In genomic region chr17:76120658-76121008, GRCh38 we compare ENCODE assay signal across 9 cellular contexts. TPM values are rescaled to one million over a fixed set of nuclear protein-coding genes. Genes with fewer than 3 reads are reported as not detected.
DNase-seq lines count a peak whose midpoint lies in the region; ATAC-seq, FAIRE-seq and TF ChIP-seq lines count a peak whose summit lies in the region.
"Had no signal": no experiment of that assay in that cellular context is flagged by ENCODE, and none has a peak within 500 bp of the region (broad histone marks: within the 10 kb centered on the region; RNA-seq: fewer than 3 reads in every experiment).

No MANE protein-coding gene starts in this region.

- no peaks in the 10 kb centered on the region for H3K9me3 ChIP-seq in K562 (replicated peaks; ENCODE audit: control insufficient read depth, insufficient read depth, low read depth, low read length)

- no peaks in the 10 kb centered on the region for H3K36me3 Mint-ChIP-seq in activated T-helper 2 cell treated with anti-CD3 and anti-CD28 coated beads, Interferon-gamma antibody, Interleukin-2, Interleukin-4, amounts not matched to agents 10 μg/mL and 5 μg/mL and 100 μg/mL, durations not matched to agents 14 hours and 24 hours and 36 hours (ENCODE audit: low read depth)

- peaks cover 6% of the 10 kb centered on the region for H3K4me1 Mint-ChIP-seq in activated T-helper 2 cell treated with anti-CD3 and anti-CD28 coated beads, Interferon-gamma antibody, Interleukin-2, Interleukin-4, amounts not matched to agents 10 μg/mL and 5 μg/mL and 100 μg/mL, durations not matched to agents 14 hours and 24 hours and 36 hours (ENCODE audit: low read depth)

- no peak overlapping the region; a peak in 1 of 4 replicates for H3K9ac ChIP-seq in K562 (ENCODE audit: insufficient read depth in 1 of 2, low read depth in 2 of 2, low read length in 2 of 2)

- intact Hi-C loops in K562 (cut with micrococcal nuclease) = loop anchor here (1.0 to 5.0 kb wide), 4 partner anchors 62 to 177 kb away; no protein-coding TSS in a partner anchor
- intact Hi-C loops in activated T-helper 2 cell treated with anti-CD3 and anti-CD28 coated beads, Interferon-gamma antibody, Interleukin-2, Interleukin-4, amounts not matched to agents 10 μg/mL and 5 μg/mL and 100 μg/mL, durations not matched to agents 14 hours and 24 hours and 36 hours (cut with micrococcal nuclease) = loop anchor here (1.0 to 5.0 kb wide), 3 partner anchors 62 to 177 kb away; no protein-coding TSS in a partner anchor

- H3K36me3 ChIP-seq in K562 (ENCODE audit: control insufficient read depth, insufficient read depth, low read length) = no peaks in the 10 kb centered on the region

- DNase-seq in GM13976 (ENCODE audit: low spot score) (peak; percentile 30), K562 (ENCODE audit: extremely low read depth in 1 of 4, low spot score in 3 of 4) (peak in 3 of 4 experiments; percentile 24 to 62 (median 55))
- DNase-seq in activated T-helper 2 cell treated with anti-CD3 and anti-CD28 coated beads, Interferon-gamma antibody, Interleukin-2, Interleukin-4, amounts not matched to agents 10 μg/mL and 5 μg/mL and 100 μg/mL, durations not matched to agents 14 hours and 24 hours and 36 hours (ENCODE audit: low spot score) = no peak
- DNase-seq: NCI-H748 treated with DMSO at 0.1 percent for 48 hours had no signal

- no peaks in the 10 kb centered on the region for H3K79me2 ChIP-seq in K562 (ENCODE audit: control insufficient read depth, insufficient read depth, low read length)

- no peaks in the 10 kb centered on the region for H3K27me3 ChIP-seq in K562 (ENCODE audit: control insufficient read depth in 2 of 2, insufficient read depth in 2 of 2, low read length in 2 of 2)

- H3K4me3 ChIP-seq in K562 = no peak overlapping the region

- BruUV-seq in K562 (replicated peaks; lab: Mats Ljungman, UMichigan) = no TSS peak

- TF ChIP-seq RAD21 in K562 (CRISPR knock-in tag; conservative IDR thresholded peaks at IDR 0.05 in 1 of 2, IDR thresholded peaks at IDR 0.05 in 1 of 2) = no peak

- H3K9me1 ChIP-seq in K562 (ENCODE audit: control insufficient read depth, insufficient read depth, low read length) = peaks cover 4% of the 10 kb centered on the region

- POLR2A ChIA-PET in K562 (lab: Yijun Ruan, JAX) = interaction anchor here (0.6 to 11.3 kb wide), 2 partner anchors 151 to 167 kb away, joined by 3 to 157 read pairs; no protein-coding TSS in a partner anchor

- CTCF ChIA-PET in K562 (lab: Yijun Ruan, JAX; ENCODE audit: low intra/inter-chr PET ratio) = interaction anchor here (0.6 to 6.9 kb wide), 6 partner anchors 27 to 277 kb away, joined by 3 to 89 read pairs (median 6); no protein-coding TSS in a partner anchor

- no peaks in the 10 kb centered on the region for H4K20me1 ChIP-seq in K562 (replicated peaks; ENCODE audit: control insufficient read depth, insufficient read depth, low read length)

- H3K27ac Mint-ChIP-seq in activated T-helper 2 cell treated with anti-CD3 and anti-CD28 coated beads, Interferon-gamma antibody, Interleukin-2, Interleukin-4, amounts not matched to agents 10 μg/mL and 5 μg/mL and 100 μg/mL, durations not matched to agents 14 hours and 24 hours and 36 hours = no peak overlapping the region
- H3K27ac Mint-ChIP-seq: endodermal cell had no signal

- in situ Hi-C loops in GM13976 (cut with MboI; ENCODE audit: low sequenced_read_pairs, unreplicated experiment) (no loop called here), K562 (cut with MboI) (no loop called here)

- H3K27me3 Mint-ChIP-seq in activated T-helper 2 cell treated with anti-CD3 and anti-CD28 coated beads, Interferon-gamma antibody, Interleukin-2, Interleukin-4, amounts not matched to agents 10 μg/mL and 5 μg/mL and 100 μg/mL, durations not matched to agents 14 hours and 24 hours and 36 hours (ENCODE audit: low read depth) = no peaks in the 10 kb centered on the region

- ATAC-seq in K562 (no peak), HG02571 (IDR thresholded peaks at IDR 0.05; ENCODE audit: unreplicated experiment) (no peak)

- H3K27ac ChIP-seq in K562 (ENCODE audit: extremely low read depth, low read depth, low read length) = no peak overlapping the region

- peak overlapping the region; percentile 27 for H3K4me2 ChIP-seq in K562 (ENCODE audit: insufficient read depth, low read length)

- TF ChIP-seq CTCF in GM13976 (IDR thresholded peaks at IDR 0.05; ENCODE audit: borderline replicate concordance, control extremely low read depth, extremely low read depth, insufficient read depth, missing control alignments) = no peak
- TF ChIP-seq CTCF in K562 (IDR thresholded peaks at IDR 0.05 in 2 of 3, conservative IDR thresholded peaks at IDR 0.05 in 1 of 3; ENCODE audit: insufficient read depth in 2 of 3, low read depth in 1 of 3, low read length in 3 of 3) = no peak

- H3K9me3 Mint-ChIP-seq in activated T-helper 2 cell treated with anti-CD3 and anti-CD28 coated beads, Interferon-gamma antibody, Interleukin-2, Interleukin-4, amounts not matched to agents 10 μg/mL and 5 μg/mL and 100 μg/mL, durations not matched to agents 14 hours and 24 hours and 36 hours = no peaks in the 10 kb centered on the region
- H3K9me3 Mint-ChIP-seq: endodermal cell had no signal

- WGBS in K562 (ENCODE audit: insufficient coverage, low coverage, missing lambda C conversion rate) = 37% methylated on average over 5 of the region's 5 CpGs

- TF ChIP-seq POLR2A in K562 (conservative IDR thresholded peaks at IDR 0.05) = no peak

- peak; percentile 23 for FAIRE-seq in K562 (lab: Jason Lieb, UNC)

- H3K4me3 Mint-ChIP-seq in activated T-helper 2 cell treated with anti-CD3 and anti-CD28 coated beads, Interferon-gamma antibody, Interleukin-2, Interleukin-4, amounts not matched to agents 10 μg/mL and 5 μg/mL and 100 μg/mL, durations not matched to agents 14 hours and 24 hours and 36 hours (ENCODE audit: low read depth) = no peak overlapping the region
- H3K4me3 Mint-ChIP-seq: endodermal cell had no signal

- TF ChIP-seq EP300 in K562 (IDR thresholded peaks at IDR 0.05; ENCODE audit: low read length) = no peak

- H2AFZ ChIP-seq in K562 (ENCODE audit: low read depth, low read length) = peak overlapping the region; percentile 96

- peaks cover 5 to 21% of the 10 kb centered on the region in 2 experiments; a peak in 4 of 5 replicates for H3K4me1 ChIP-seq in K562 (replicated peaks in 1 of 2; ENCODE audit: control insufficient read depth in 2 of 2, insufficient read depth in 2 of 2, low read length in 2 of 2)

RNA-seq across cellular contexts. Expression of gene EXOC7, which starts 17.0 kb away (rescaled TPM):
- 106 and 307 TPM in 2 replicates for total RNA-seq in K562 (2011; cell fraction: chromatin; rRNA removed; ENCODE audit: low replicate concordance)
- total RNA-seq in K562 (2011; cell fraction: nucleolus; rRNA removed) = 138 and 157 TPM in 2 replicates
- 108 and 119 TPM in 2 replicates for total RNA-seq in K562 (2011; cell fraction: nucleoplasm; rRNA removed)
- total RNA-seq in K562 (2014; rRNA removed) (35.0 and 35.5 TPM in 2 replicates), K562 (2014; rRNA removed; fragmentation: Illumina TruSeq; extraction: Trizol) (29.0 and 30.3 TPM in 2 replicates), K562 (2015; rRNA removed; fragmentation: Illumina TruSeq; extraction: Trizol) (36.3 and 42.4 TPM in 2 replicates), K562 (2021) (53.1 and 57.0 TPM in 2 replicates)
- polyA plus RNA-seq in K562 (2011; rRNA removed) (36.5 and 37.1 TPM in 2 replicates), K562 (2014; fragmentation: Illumina TruSeq; extraction: Trizol) (27.8 and 31.2 TPM in 2 replicates), K562 (2014; fragmentation: Nextera tagmentation; extraction: Ambion mirVana) (10 to 100 TPM; 18.6 to 20.2 TPM), K562 (2014; rRNA removed) (30.5 and 36.2 TPM in 2 replicates)
- 30.9 and 53.6 TPM in 2 replicates for polyA plus RNA-seq in K562 (2011; cell fraction: cytosol; rRNA removed)
- polyA plus RNA-seq in K562 (2011; cell fraction: nucleus; rRNA removed) = 85.3 and 123 TPM in 2 replicates
- 44.4 and 49.7 TPM in 2 replicates for polyA plus RNA-seq in K562 (2012)
- 31.0 and 40.9 TPM in 2 replicates for polyA minus RNA-seq in K562 (2011; rRNA and poly(A)+ RNA removed)
- polyA minus RNA-seq in K562 (2011; cell fraction: cytosol; rRNA and poly(A)+ RNA removed) = 32.9 and 34.2 TPM in 2 replicates
- polyA minus RNA-seq in K562 (2011; cell fraction: nucleus; rRNA and poly(A)+ RNA removed) = 58.6 and 66.9 TPM in 2 replicates
- 103 and 110 TPM in 2 replicates for total RNA-seq in activated T-helper 2 cell treated with anti-CD3 and anti-CD28 coated beads, Interferon-gamma antibody, Interleukin-2, Interleukin-4, amounts not matched to agents 10 μg/mL and 5 μg/mL and 100 μg/mL, durations not matched to agents 14 hours and 24 hours and 36 hours

RNA-seq across cellular contexts. Expression of gene FOXJ1, which starts 20.4 kb away (rescaled TPM):
- total RNA-seq in K562 (2011; cell fraction: chromatin; rRNA removed; ENCODE audit: low replicate concordance) = not detected in 2 replicates
- not detected in 2 replicates for total RNA-seq in K562 (2011; cell fraction: nucleolus; rRNA removed)
- not detected in 2 replicates for total RNA-seq in K562 (2011; cell fraction: nucleoplasm; rRNA removed)
- total RNA-seq in K562 (2014; rRNA removed) = not detected in 2 replicates
- total RNA-seq in K562 (2014; rRNA removed; fragmentation: Illumina TruSeq; extraction: Trizol) = not detected in 2 replicates
- total RNA-seq in K562 (2015; rRNA removed; fragmentation: Illumina TruSeq; extraction: Trizol) = not detected in 2 replicates
- 0.07 TPM in 2 replicates for total RNA-seq in K562 (2021)
- not detected in 2 replicates for polyA plus RNA-seq in K562 (2011; rRNA removed)
- polyA plus RNA-seq in K562 (2011; cell fraction: cytosol; rRNA removed) = 0.03 TPM in 1 of 2 replicates, not detected in the other
- not detected in 2 replicates for polyA plus RNA-seq in K562 (2011; cell fraction: nucleus; rRNA removed)
- 0.06 TPM in 1 of 2 replicates, not detected in the other for polyA plus RNA-seq in K562 (2012)
- polyA plus RNA-seq in K562 (2014; fragmentation: Illumina TruSeq; extraction: Trizol) = not detected in 2 replicates
- polyA plus RNA-seq in K562 (2014; fragmentation: Nextera tagmentation; extraction: Ambion mirVana) = not detected
- polyA plus RNA-seq in K562 (2014; rRNA removed) = not detected in 2 replicates
- polyA minus RNA-seq in K562 (2011; rRNA and poly(A)+ RNA removed) = not detected in 2 replicates
- not detected in 2 replicates for polyA minus RNA-seq in K562 (2011; cell fraction: cytosol; rRNA and poly(A)+ RNA removed)
- 0.11 TPM in 1 of 2 replicates, not detected in the other for polyA minus RNA-seq in K562 (2011; cell fraction: nucleus; rRNA and poly(A)+ RNA removed)
- 0.11 TPM in 2 replicates for total RNA-seq in activated T-helper 2 cell treated with anti-CD3 and anti-CD28 coated beads, Interferon-gamma antibody, Interleukin-2, Interleukin-4, amounts not matched to agents 10 μg/mL and 5 μg/mL and 100 μg/mL, durations not matched to agents 14 hours and 24 hours and 36 hours
- total RNA-seq: myocyte had no signal

RNA-seq across cellular contexts. Expression of gene ZACN, which starts 41.7 kb away (rescaled TPM):
- 0.32 TPM in 1 of 2 replicates, not detected in the other for total RNA-seq in K562 (2011; cell fraction: chromatin; rRNA removed; ENCODE audit: low replicate concordance)
- total RNA-seq in K562 (2011; cell fraction: nucleolus; rRNA removed) = 0.13 TPM in 1 of 2 replicates, not detected in the other
- not detected in 2 replicates for total RNA-seq in K562 (2011; cell fraction: nucleoplasm; rRNA removed)
- total RNA-seq in K562 (2014; rRNA removed) (not detected in 2 replicates), K562 (2014; rRNA removed; fragmentation: Illumina TruSeq; extraction: Trizol) (not detected in 2 replicates), K562 (2015; rRNA removed; fragmentation: Illumina TruSeq; extraction: Trizol) (not detected in 2 replicates), K562 (2021) (0.07 TPM in 1 of 2 replicates, not detected in the other)
- polyA plus RNA-seq in K562 (2011; rRNA removed) (not detected in 2 replicates), K562 (2014; fragmentation: Illumina TruSeq; extraction: Trizol) (not detected in 2 replicates), K562 (2014; fragmentation: Nextera tagmentation; extraction: Ambion mirVana) (not detected), K562 (2014; rRNA removed) (not detected in 2 replicates)
- not detected in 2 replicates for polyA plus RNA-seq in K562 (2011; cell fraction: cytosol; rRNA removed)
- polyA plus RNA-seq in K562 (2011; cell fraction: nucleus; rRNA removed) = 0.07 and 0.20 TPM in 2 replicates
- 3.9 and 6.5 TPM in 2 replicates for polyA plus RNA-seq in K562 (2012)
- not detected in 2 replicates for polyA minus RNA-seq in K562 (2011; rRNA and poly(A)+ RNA removed)
- not detected in 2 replicates for polyA minus RNA-seq in K562 (2011; cell fraction: cytosol; rRNA and poly(A)+ RNA removed)
- polyA minus RNA-seq in K562 (2011; cell fraction: nucleus; rRNA and poly(A)+ RNA removed) = not detected in 2 replicates
- total RNA-seq in activated T-helper 2 cell treated with anti-CD3 and anti-CD28 coated beads, Interferon-gamma antibody, Interleukin-2, Interleukin-4, amounts not matched to agents 10 μg/mL and 5 μg/mL and 100 μg/mL, durations not matched to agents 14 hours and 24 hours and 36 hours = 10.3 and 14.1 TPM in 2 replicates
- total RNA-seq: glomerular endothelial cell, myocyte, temporal lobe had no signal

RNA-seq across cellular contexts. Expression of gene GALR2, which starts 46.1 kb away (rescaled TPM):
- not detected in 2 replicates for total RNA-seq in K562 (2011; cell fraction: chromatin; rRNA removed; ENCODE audit: low replicate concordance)
- 0.17 TPM in 1 of 2 replicates, not detected in the other for total RNA-seq in K562 (2011; cell fraction: nucleolus; rRNA removed)
- not detected in 2 replicates for total RNA-seq in K562 (2011; cell fraction: nucleoplasm; rRNA removed)
- total RNA-seq in K562 (2014; rRNA removed) (not detected in 2 replicates), K562 (2014; rRNA removed; fragmentation: Illumina TruSeq; extraction: Trizol) (not detected in 2 replicates), K562 (2015; rRNA removed; fragmentation: Illumina TruSeq; extraction: Trizol) (not detected in 2 replicates), K562 (2021) (not detected in 2 replicates)
- polyA plus RNA-seq in K562 (2011; rRNA removed) (not detected in 2 replicates), K562 (2014; fragmentation: Illumina TruSeq; extraction: Trizol) (not detected in 2 replicates), K562 (2014; fragmentation: Nextera tagmentation; extraction: Ambion mirVana) (not detected), K562 (2014; rRNA removed) (0.34 TPM in 1 of 2 replicates, not detected in the other)
- polyA plus RNA-seq in K562 (2011; cell fraction: cytosol; rRNA removed) = 0.18 TPM in 1 of 2 replicates, not detected in the other
- polyA plus RNA-seq in K562 (2011; cell fraction: nucleus; rRNA removed) = not detected in 2 replicates
- polyA plus RNA-seq in K562 (2012) = not detected in 2 replicates
- not detected in 2 replicates for polyA minus RNA-seq in K562 (2011; rRNA and poly(A)+ RNA removed)
- not detected in 2 replicates for polyA minus RNA-seq in K562 (2011; cell fraction: cytosol; rRNA and poly(A)+ RNA removed)
- not detected in 2 replicates for polyA minus RNA-seq in K562 (2011; cell fraction: nucleus; rRNA and poly(A)+ RNA removed)
- total RNA-seq in activated T-helper 2 cell treated with anti-CD3 and anti-CD28 coated beads, Interferon-gamma antibody, Interleukin-2, Interleukin-4, amounts not matched to agents 10 μg/mL and 5 μg/mL and 100 μg/mL, durations not matched to agents 14 hours and 24 hours and 36 hours = 10.7 and 14.5 TPM in 2 replicates
- total RNA-seq: endodermal cell, glomerular endothelial cell, myocyte, temporal lobe had no signal

RNA-seq across cellular contexts. Expression of gene SRP68, which starts 48.3 kb away (rescaled TPM):
- total RNA-seq in K562 (2011; cell fraction: chromatin; rRNA removed; ENCODE audit: low replicate concordance) = 133 and 147 TPM in 2 replicates
- total RNA-seq in K562 (2011; cell fraction: nucleolus; rRNA removed) = 62.8 and 73.2 TPM in 2 replicates
- 99.2 and 124 TPM in 2 replicates for total RNA-seq in K562 (2011; cell fraction: nucleoplasm; rRNA removed)
- total RNA-seq in K562 (2014; rRNA removed) (29.8 and 35.3 TPM in 2 replicates), K562 (2014; rRNA removed; fragmentation: Illumina TruSeq; extraction: Trizol) (32.4 and 33.8 TPM in 2 replicates), K562 (2015; rRNA removed; fragmentation: Illumina TruSeq; extraction: Trizol) (33.6 and 36.2 TPM in 2 replicates), K562 (2021) (73.5 and 77.4 TPM in 2 replicates)
- polyA plus RNA-seq in K562 (2011; rRNA removed) (79.6 and 93.4 TPM in 2 replicates), K562 (2014; fragmentation: Illumina TruSeq; extraction: Trizol) (85.7 and 92.6 TPM in 2 replicates), K562 (2014; fragmentation: Nextera tagmentation; extraction: Ambion mirVana) (10 to 100 TPM; 29.4 to 31.4 TPM), K562 (2014; rRNA removed) (62.8 and 63.5 TPM in 2 replicates)
- polyA plus RNA-seq in K562 (2011; cell fraction: cytosol; rRNA removed) = 55.4 and 75.0 TPM in 2 replicates
- 49.7 and 56.7 TPM in 2 replicates for polyA plus RNA-seq in K562 (2011; cell fraction: nucleus; rRNA removed)
- 73.7 and 81.8 TPM in 2 replicates for polyA plus RNA-seq in K562 (2012)
- polyA minus RNA-seq in K562 (2011; rRNA and poly(A)+ RNA removed) = 82.1 and 85.9 TPM in 2 replicates
- 40.9 and 46.4 TPM in 2 replicates for polyA minus RNA-seq in K562 (2011; cell fraction: cytosol; rRNA and poly(A)+ RNA removed)
- 22.2 and 39.0 TPM in 2 replicates for polyA minus RNA-seq in K562 (2011; cell fraction: nucleus; rRNA and poly(A)+ RNA removed)
- total RNA-seq in activated T-helper 2 cell treated with anti-CD3 and anti-CD28 coated beads, Interferon-gamma antibody, Interleukin-2, Interleukin-4, amounts not matched to agents 10 μg/mL and 5 μg/mL and 100 μg/mL, durations not matched to agents 14 hours and 24 hours and 36 hours = 188 and 194 TPM in 2 replicates
